22 cellular contexts compared by ENCODE assay signal in the genomic region with DNA sequence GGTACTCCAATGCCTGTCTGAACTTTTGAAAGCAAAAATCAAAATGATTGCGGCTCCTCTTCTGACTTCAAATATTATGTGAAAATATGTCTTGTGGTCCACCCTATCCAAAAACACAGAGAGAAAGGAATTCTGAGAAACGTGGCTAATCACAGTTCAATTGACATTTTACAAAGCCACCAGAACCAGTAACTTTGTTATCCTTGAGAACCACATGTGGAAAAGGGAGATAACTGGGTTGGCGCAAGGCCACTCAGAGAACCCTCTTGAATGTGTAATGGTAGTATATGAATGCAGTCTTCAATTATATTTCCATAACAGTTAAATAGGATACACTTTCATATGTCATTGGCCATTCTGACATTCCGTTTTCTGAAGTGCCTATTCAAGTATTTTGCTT.
"Had no signal": no experiment of that assay in that cellular context is flagged by ENCODE, and none has a peak within 500 bp of the region (broad histone marks: within the 10 kb centered on the region; RNA-seq: fewer than 3 reads in every experiment).

No MANE protein-coding gene starts in this region.

- H3K27ac Mint-ChIP-seq: immature natural killer cell; natural killer cell; stimulated activated effector memory CD8-positive, alpha-beta T cell treated with anti-CD3 and anti-CD28 coated beads, Interleukin-12 subunit alpha, Interleukin-12 subunit beta, amount 100 ng/mL, for 72 hours; type B pancreatic cell had no signal

- DNase-seq: dorsolateral prefrontal cortex; effector CD4-positive, alpha-beta T cell; foreskin fibroblast; heart left ventricle; hippocampal formation; immature natural killer cell; left ventricle myocardium superior; lower lobe of right lung; natural killer cell; occipital lobe; ovary; psoas muscle; right cardiac atrium; sigmoid colon; stimulated activated CD4-positive, alpha-beta T cell treated with anti-CD3 and anti-CD28 coated beads, Interleukin-2, amount 100 ng/mL, for 24 hours; stimulated activated CD4-positive, alpha-beta T cell treated with anti-CD3 and anti-CD28 coated beads, Interleukin-4, amount 100 ng/mL, for 24 hours; stimulated activated naive CD4-positive, alpha-beta T cell treated with Interleukin-2 at 50 U/mL for 16 hours; stomach; thyroid gland had no signal

- FAIRE-seq: keratinocyte had no signal

- H3K27me3 Mint-ChIP-seq: type B pancreatic cell had no signal

- H3K4me3 Mint-ChIP-seq: immature natural killer cell; natural killer cell; stimulated activated effector memory CD8-positive, alpha-beta T cell treated with anti-CD3 and anti-CD28 coated beads, Interleukin-12 subunit alpha, Interleukin-12 subunit beta, amount 100 ng/mL, for 72 hours; type B pancreatic cell had no signal

- H3K4me1 Mint-ChIP-seq: immature natural killer cell; natural killer cell; stimulated activated effector memory CD8-positive, alpha-beta T cell treated with anti-CD3 and anti-CD28 coated beads, Interleukin-12 subunit alpha, Interleukin-12 subunit beta, amount 100 ng/mL, for 72 hours had no signal

- H3K36me3 Mint-ChIP-seq: immature natural killer cell; stimulated activated effector memory CD8-positive, alpha-beta T cell treated with anti-CD3 and anti-CD28 coated beads, Interleukin-12 subunit alpha, Interleukin-12 subunit beta, amount 100 ng/mL, for 72 hours; type B pancreatic cell had no signal
